Comparison of ENCODE assay signal across 9 cellular contexts in the genomic region with DNA sequence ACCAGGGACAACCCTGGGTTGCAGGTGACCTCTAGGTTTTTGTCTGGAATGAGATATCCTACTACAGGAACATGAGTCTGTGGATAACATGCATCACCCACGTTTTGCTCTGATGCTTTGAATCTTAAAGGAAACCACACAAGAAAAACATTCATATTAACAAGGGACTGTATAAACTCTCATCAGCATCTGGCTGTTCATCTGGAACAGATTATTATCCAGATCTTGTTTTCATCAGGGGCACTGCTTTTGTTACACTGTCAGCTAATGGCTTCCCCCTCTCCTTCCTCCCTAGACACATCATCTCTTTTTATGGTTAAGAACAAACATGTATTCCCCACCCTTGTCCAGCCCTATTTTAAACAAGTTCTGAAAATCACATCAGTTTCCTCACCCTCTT.
"Had no signal": no experiment of that assay in that cellular context is flagged by ENCODE, and none has a peak within 500 bp of the region (broad histone marks: within the 10 kb centered on the region; RNA-seq: fewer than 3 reads in every experiment).

No MANE protein-coding gene starts in this region.

- H3K27ac ChIP-seq: GM23248, HL-60 had no signal

- H3K9ac ChIP-seq: GM23248 had no signal

- FAIRE-seq: HepG2 had no signal

- DNase-seq: GM23248, GOT3, H7, HFFc6, KBM-7 had no signal

- H3K9me3 ChIP-seq: HAP-1 had no signal

- H3K4me1 ChIP-seq: HAP-1 had no signal

- ATAC-seq: HCT116, HepG2 had no signal

- H2AFZ ChIP-seq: GM23248 had no signal

- H3K4me3 ChIP-seq: GM23248, HAP-1 had no signal

- H3K36me3 ChIP-seq: HAP-1 had no signal
